In genomic region chr3:10115326-10116137, GRCh38 we compare ENCODE assay signal across 1 cellular context.
TF ChIP-seq lines count a peak whose summit lies in the region.

TSS of gene BRK1 (plus strand) at chr3:10115675. CDS start at chr3:10115702, 27 bp downstream.

TF ChIP-seq in HepG2, 621 proteins besides CTCF, POLR2A, EP300 and RAD21 (continued from another document and continues in another):
- TF ChIP-seq TFAP4 (IDR thresholded peaks at IDR 0.05; ENCODE audit: borderline replicate concordance, low read depth): peak; percentile 28; the same call in 1 of the 2 replicates
- no peak; the same call in 1 of the 2 replicates for TF ChIP-seq REL (CRISPR knock-in tag; conservative IDR thresholded peaks at IDR 0.05)
- TF ChIP-seq KAT2B (IDR thresholded peaks at IDR 0.05; ENCODE audit: borderline replicate concordance, low read depth, low read length): no peak
- TF ChIP-seq ZNF773 (CRISPR knock-in tag; IDR thresholded peaks at IDR 0.05; ENCODE audit: borderline replicate concordance): peak; percentile 91; the same call in 1 of the 2 replicates
- TF ChIP-seq ZNF83 (CRISPR knock-in tag; IDR thresholded peaks at IDR 0.05; ENCODE audit: borderline replicate concordance): peak; percentile 53; the same call in 1 of the 2 replicates
- TF ChIP-seq NFE2L2 (IDR thresholded peaks at IDR 0.05; ENCODE audit: low read length): no peak
- TF ChIP-seq ZNF776 (CRISPR knock-in tag; IDR thresholded peaks at IDR 0.05): no peak
- TF ChIP-seq GATA4 (IDR thresholded peaks at IDR 0.05; ENCODE audit: borderline replicate concordance, low read depth): peak; percentile 76; the same call in 1 of the 2 replicates
- TF ChIP-seq FOXP1 (IDR thresholded peaks at IDR 0.05): no peak
- TF ChIP-seq FOXP1 (CRISPR knock-in tag; IDR thresholded peaks at IDR 0.05): no peak
- TF ChIP-seq PRPF4 (IDR thresholded peaks at IDR 0.05; ENCODE audit: low read depth, low read length, poor library complexity, severe bottlenecking): no peak
- no peak for TF ChIP-seq ZNF674 (CRISPR knock-in tag; IDR thresholded peaks at IDR 0.05; ENCODE audit: low read depth)
- TF ChIP-seq HDAC1 (CRISPR knock-in tag; IDR thresholded peaks at IDR 0.05): peak; percentile 83
- TF ChIP-seq RNF219 (CRISPR knock-in tag; IDR thresholded peaks at IDR 0.05): no peak
- TF ChIP-seq ZNF75D (CRISPR knock-in tag; IDR thresholded peaks at IDR 0.05; ENCODE audit: borderline replicate concordance): no peak
- TF ChIP-seq ZEB1 (IDR thresholded peaks at IDR 0.05; ENCODE audit: insufficient replicate concordance, low read depth): peak; percentile 21
- no peak for TF ChIP-seq ARHGAP35 (CRISPR knock-in tag; IDR thresholded peaks at IDR 0.05; ENCODE audit: borderline replicate concordance)
- TF ChIP-seq SMARCC2 (IDR thresholded peaks at IDR 0.05): no peak
- TF ChIP-seq ZBTB25 (CRISPR knock-in tag; IDR thresholded peaks at IDR 0.05): 0 out of 2 replicates have a peak, but pooled peaks have one; percentile 25
- no peak for TF ChIP-seq ZNF562 (CRISPR knock-in tag; IDR thresholded peaks at IDR 0.05; ENCODE audit: borderline replicate concordance)
- peak; percentile 34 for TF ChIP-seq AGO1 (IDR thresholded peaks at IDR 0.05; ENCODE audit: low read depth, low read length, poor library complexity, severe bottlenecking)
- no peak for TF ChIP-seq KLF15 (CRISPR knock-in tag; IDR thresholded peaks at IDR 0.05; ENCODE audit: borderline replicate concordance)
- 0 out of 2 replicates have a peak, but pooled peaks have one; percentile 30 for TF ChIP-seq SRY (CRISPR knock-in tag; IDR thresholded peaks at IDR 0.05)
- peak; percentile 67 for TF ChIP-seq ZNF274 (CRISPR knock-in tag; IDR thresholded peaks at IDR 0.05)
- no peak; the same call in 1 of the 2 replicates for TF ChIP-seq MTERF4 (CRISPR knock-in tag; IDR thresholded peaks at IDR 0.05)
- no peak for TF ChIP-seq PAX8 (CRISPR knock-in tag; IDR thresholded peaks at IDR 0.05; ENCODE audit: borderline replicate concordance)
- no peak for TF ChIP-seq PHF5A (CRISPR knock-in tag; IDR thresholded peaks at IDR 0.05; ENCODE audit: low read depth, unreplicated experiment)
- TF ChIP-seq ZNF572 (CRISPR knock-in tag; IDR thresholded peaks at IDR 0.05): no peak
- 0 out of 2 replicates have a peak, but pooled peaks have one; percentile 40 for TF ChIP-seq CREBL2 (CRISPR knock-in tag; IDR thresholded peaks at IDR 0.05; ENCODE audit: borderline replicate concordance)
- TF ChIP-seq E2F1 (CRISPR knock-in tag; IDR thresholded peaks at IDR 0.05): no peak; the same call in 1 of the 2 replicates
- no peak for TF ChIP-seq PHF21A (CRISPR knock-in tag; IDR thresholded peaks at IDR 0.05)
- no peak for TF ChIP-seq TRAFD1 (CRISPR knock-in tag; IDR thresholded peaks at IDR 0.05; ENCODE audit: borderline replicate concordance)
- 0 out of 2 replicates have a peak, but pooled peaks have one; percentile 32 for TF ChIP-seq SAFB2 (CRISPR knock-in tag; IDR thresholded peaks at IDR 0.05; ENCODE audit: borderline replicate concordance, low read depth)
- TF ChIP-seq DMTF1 (CRISPR knock-in tag; IDR thresholded peaks at IDR 0.05): no peak; the same call in 1 of the 2 replicates
- no peak for TF ChIP-seq THYN1 (CRISPR knock-in tag; IDR thresholded peaks at IDR 0.05; ENCODE audit: borderline replicate concordance, low read depth)
- TF ChIP-seq FOXM1 (CRISPR knock-in tag; IDR thresholded peaks at IDR 0.05): peak; percentile 72; the same call in 1 of the 2 replicates
- no peak for TF ChIP-seq ZNF816 (CRISPR knock-in tag; IDR thresholded peaks at IDR 0.05; ENCODE audit: borderline replicate concordance)
- TF ChIP-seq CHD4 (IDR thresholded peaks at IDR 0.05; ENCODE audit: borderline replicate concordance, low read length): no peak
- TF ChIP-seq GZF1 (CRISPR knock-in tag; IDR thresholded peaks at IDR 0.05): 0 out of 2 replicates have a peak, but pooled peaks have one; percentile 20
- no peak for TF ChIP-seq HIC2 (CRISPR knock-in tag; IDR thresholded peaks at IDR 0.05; ENCODE audit: low read depth)
- no peak for TF ChIP-seq RCOR2 (CRISPR knock-in tag; IDR thresholded peaks at IDR 0.05)
- no peak for TF ChIP-seq ZNF570 (CRISPR knock-in tag; IDR thresholded peaks at IDR 0.05; ENCODE audit: borderline replicate concordance)
- no peak for TF ChIP-seq ZMAT5 (CRISPR knock-in tag; IDR thresholded peaks at IDR 0.05; ENCODE audit: borderline replicate concordance, low read depth)
- TF ChIP-seq MNT (IDR thresholded peaks at IDR 0.05): no peak
- 0 out of 2 replicates have a peak, but pooled peaks have one; percentile 41 for TF ChIP-seq ZBTB10 (CRISPR knock-in tag; IDR thresholded peaks at IDR 0.05; ENCODE audit: borderline replicate concordance)
- peak; percentile 92 for TF ChIP-seq KLF12 (CRISPR knock-in tag; IDR thresholded peaks at IDR 0.05; ENCODE audit: borderline replicate concordance)
- no peak for TF ChIP-seq SMYD3 (CRISPR knock-in tag; IDR thresholded peaks at IDR 0.05)
